Comparison of ENCODE assay signal across 8 cellular contexts in genomic region chrX:63209128-63209527, GRCh38.
A peak's percentile ranks its signal among the peaks of the same experiment; 100 is the strongest.
DNase-seq lines count a peak whose midpoint lies in the region; ATAC-seq, FAIRE-seq and TF ChIP-seq lines count a peak whose summit lies in the region.
"Not testable (repeated sequence)": the region's sequence is repeated elsewhere in the genome, so short reads cannot be mapped to it uniquely, and the experiment has no call there.

No MANE protein-coding gene starts in this region.

- DNase-seq in GM12892 (ENCODE audit: insufficient read length); HCT116 (ENCODE audit: low read depth, low spot score); astrocyte (ENCODE audit: low read depth); right lobe of liver: not testable (repeated sequence)

- not testable (repeated sequence) for H4K20me1 ChIP-seq in HCT116 (ENCODE audit: insufficient read depth); astrocyte (ENCODE audit: insufficient read depth, low read length)

- not testable (repeated sequence) for H3K4me3 Mint-ChIP-seq in astrocyte (ENCODE audit: unreplicated experiment)

- intact Hi-C loops in HCT116 (cut with micrococcal nuclease); right lobe of liver (cut with DNase I): not testable (repeated sequence)

- H2AFZ ChIP-seq in HCT116 (ENCODE audit: low read depth, low read length, poor library complexity, severe bottlenecking); astrocyte (ENCODE audit: low read depth, low read length): not testable (repeated sequence)

- RAD21 ChIA-PET in HCT116 (lab: Charles Lee; ENCODE audit: low non-redundant PET in 1 of 2, low total read pairs in 2 of 2, uncharacterized antibody in 2 of 2, unreplicated experiment in 2 of 2): not testable (repeated sequence)

- FAIRE-seq in GM12892 (lab: Jason Lieb, UNC): peak; percentile 98
- peak; percentile 86 for FAIRE-seq in astrocyte (lab: Jason Lieb, UNC)

- not testable (repeated sequence) for H3K9ac ChIP-seq in HCT116 (ENCODE audit: low read length); astrocyte (ENCODE audit: low read length)

- H3K4me3 ChIP-seq in HCT116 (replicated peaks in 1 of 2; ENCODE audit: low read depth in 1 of 2, low read length in 2 of 2); astrocyte (ENCODE audit: insufficient read depth, low read depth, low read length); right lobe of liver: not testable (repeated sequence)

- not testable (repeated sequence) for H3K4me2 ChIP-seq in HCT116 (ENCODE audit: low read length); astrocyte (ENCODE audit: low read length)

- not testable (repeated sequence) for BruUV-seq in HCT116 (replicated peaks; lab: Mats Ljungman, UMichigan)

- H3K27me3 Mint-ChIP-seq in astrocyte (ENCODE audit: low read depth, unreplicated experiment): not testable (repeated sequence)

- not testable (repeated sequence) for TF ChIP-seq POLR2A in GM12892 (IDR thresholded peaks at IDR 0.05; ENCODE audit: low read depth, low read length); HCT116 (IDR thresholded peaks at IDR 0.05; ENCODE audit: borderline replicate concordance, extremely low read depth, insufficient read depth, insufficient read length); right lobe of liver (IDR thresholded peaks at IDR 0.05)

- CTCF ChIA-PET in HCT116 (lab: Charles Lee): not testable (repeated sequence)

- ATAC-seq in GM18868 (IDR thresholded peaks at IDR 0.05; ENCODE audit: unreplicated experiment): peak; percentile 42
- ATAC-seq in GM21360 (IDR thresholded peaks at IDR 0.05; ENCODE audit: unreplicated experiment): peak; percentile 56
- ATAC-seq in HCT116: peak; percentile 70
- peak; percentile 59 for ATAC-seq in HG02973 (IDR thresholded peaks at IDR 0.05; ENCODE audit: unreplicated experiment)
- peak; percentile 52 for ATAC-seq in HG03442 (IDR thresholded peaks at IDR 0.05; ENCODE audit: unreplicated experiment)
- peak; percentile 48 to 67 (median 62) for ATAC-seq in right lobe of liver

- not testable (repeated sequence) for H3K9me2 ChIP-seq in HCT116 (ENCODE audit: insufficient read depth)

- H3K4me1 ChIP-seq in HCT116 (ENCODE audit: control insufficient read depth in 1 of 2, insufficient read depth in 2 of 2, low read length in 2 of 2); astrocyte (ENCODE audit: insufficient read depth, low read length); right lobe of liver: not testable (repeated sequence)

- not testable (repeated sequence) for TF ChIP-seq CTCF in HCT116 (IDR thresholded peaks at IDR 0.05 in 2 of 3, conservative IDR thresholded peaks at IDR 0.05 in 1 of 3; ENCODE audit: borderline replicate concordance in 1 of 3, insufficient read depth in 1 of 3, low read depth in 2 of 3, low read length in 2 of 3); astrocyte (IDR thresholded peaks at IDR 0.05; ENCODE audit: insufficient read depth, low read depth, low read length); right lobe of liver (IDR thresholded peaks at IDR 0.05)

- H3K27me3 ChIP-seq in HCT116 (ENCODE audit: insufficient read depth, low read length); astrocyte (ENCODE audit: insufficient read depth, low read length); right lobe of liver: not testable (repeated sequence)

- not testable (repeated sequence) for H3K9me3 Mint-ChIP-seq in astrocyte (ENCODE audit: unreplicated experiment)

- not testable (repeated sequence) for H3K79me2 ChIP-seq in HCT116 (ENCODE audit: insufficient read depth, low read length); astrocyte (ENCODE audit: insufficient read depth, low read length)

- not testable (repeated sequence) for H3K36me3 ChIP-seq in HCT116 (ENCODE audit: control insufficient read depth in 1 of 2, insufficient read depth in 2 of 2, low read length in 2 of 2); astrocyte (ENCODE audit: insufficient read depth, low read length); right lobe of liver

- not testable (repeated sequence) for H3K27ac Mint-ChIP-seq in astrocyte (ENCODE audit: unreplicated experiment)

- POLR2A ChIA-PET in HCT116 (lab: Charles Lee): not testable (repeated sequence)

- not testable (repeated sequence) for H3K36me3 Mint-ChIP-seq in astrocyte (ENCODE audit: low read depth, unreplicated experiment)

- not testable (repeated sequence) for H3K4me1 Mint-ChIP-seq in astrocyte (ENCODE audit: low read depth, unreplicated experiment)

- no CpG with 5 or more reads among the region's 4 CpGs for WGBS in right lobe of liver (ENCODE audit: insufficient coverage, low coverage, low lambda C conversion rate, missing lambda C conversion rate)

- H3K27ac ChIP-seq in HCT116 (ENCODE audit: low read depth, low read length); astrocyte (ENCODE audit: low read depth, low read length); right lobe of liver: not testable (repeated sequence)

- TF ChIP-seq RAD21 in HCT116 (IDR thresholded peaks at IDR 0.05; ENCODE audit: low read depth): not testable (repeated sequence)

- H3K9me3 ChIP-seq in HCT116 (ENCODE audit: control insufficient read depth in 1 of 2, insufficient read depth in 1 of 2, low read depth in 1 of 2, low read length in 2 of 2); astrocyte (ENCODE audit: insufficient read depth, low read depth, low read length); right lobe of liver: not testable (repeated sequence)
